ENCODE assay signal across 8 cellular contexts in genomic region chr2:9842487-9843228, GRCh38. TPM values are rescaled to one million over a fixed set of nuclear protein-coding genes. Genes with fewer than 3 reads are reported as not detected.
A peak's percentile ranks its signal among the peaks of the same experiment; 100 is the strongest.
DNase-seq lines count a peak whose midpoint lies in the region; ATAC-seq, FAIRE-seq and TF ChIP-seq lines count a peak whose summit lies in the region.

No MANE protein-coding gene starts in this region.

- peaks cover 0 to 38% (median 8%) of the 10 kb centered on the region in 3 donors for H3K36me3 Mint-ChIP-seq in CD8-positive, alpha-beta memory T cell
- H3K36me3 Mint-ChIP-seq in osteocyte (ENCODE audit: unreplicated experiment) = peaks cover 16% of the 10 kb centered on the region

- H3K27me3 Mint-ChIP-seq in CD8-positive, alpha-beta memory T cell = peaks cover 0 to 4% of the 10 kb centered on the region in 2 donors
- H3K27me3 Mint-ChIP-seq in osteocyte (ENCODE audit: unreplicated experiment) = no peaks in the 10 kb centered on the region

- no peaks in the 10 kb centered on the region for H3K27me3 ChIP-seq in CD8-positive, alpha-beta memory T cell (ENCODE audit: insufficient read depth, low read length, poor library complexity, severe bottlenecking)
- no peaks in the 10 kb centered on the region for H3K27me3 ChIP-seq in Peyer's patch

- peak in 1 of 5 donors; percentile 5 for DNase-seq in CD8-positive, alpha-beta memory T cell
- no peak for DNase-seq in Peyer's patch
- no peak for DNase-seq in epithelial cell of prostate (ENCODE audit: low read depth, low spot score)
- DNase-seq in osteocyte (ENCODE audit: extremely low spot score, unreplicated experiment) = no peak
- DNase-seq in GM12892 (ENCODE audit: insufficient read length) = no peak
- no peak for DNase-seq in NCI-H128 (lab: John Stamatoyannopoulos, UW; ENCODE audit: unreplicated experiment)
- no peak for DNase-seq in kidney tubule cell (ENCODE audit: low spot score)

- peak overlapping the region; percentile 38 for H3K27ac ChIP-seq in CD8-positive, alpha-beta memory T cell (ENCODE audit: low read depth, low read length)
- H3K27ac ChIP-seq in Peyer's patch (peak overlapping the region; percentile 67 to 83 (median 82)), epithelial cell of prostate (peak overlapping the region; percentile 93)

- POLR2A ChIA-PET in CD8-positive, alpha-beta memory T cell (lab: Charles Lee) = interaction anchor here (0.6 to 1.8 kb wide), 6 partner anchors 29 to 391 kb away, joined by 3 to 14 read pairs (median 4); partner anchors contain the start of genes ADAM17 and YWHAQ

- H3K4me1 Mint-ChIP-seq in CD8-positive, alpha-beta memory T cell = peaks cover 41 to 50% (median 44%) of the 10 kb centered on the region in 3 donors
- peaks cover 32% of the 10 kb centered on the region for H3K4me1 Mint-ChIP-seq in osteocyte (ENCODE audit: unreplicated experiment)

- H3K4me1 ChIP-seq in CD8-positive, alpha-beta memory T cell (ENCODE audit: insufficient read depth, low read length) = peaks cover 11% of the 10 kb centered on the region
- peaks cover 0 to 13% (median 8%) of the 10 kb centered on the region in 4 donors for H3K4me1 ChIP-seq in Peyer's patch

- TF ChIP-seq CTCF in Peyer's patch (IDR thresholded peaks at IDR 0.05) = no peak
- TF ChIP-seq CTCF in osteocyte (IDR thresholded peaks at IDR 0.05) = no peak

- H3K27ac Mint-ChIP-seq in CD8-positive, alpha-beta memory T cell = peak overlapping the region; percentile 64 to 99 (median 89)
- peak overlapping the region; percentile 85 for H3K27ac Mint-ChIP-seq in osteocyte (ENCODE audit: unreplicated experiment)

- TF ChIP-seq POLR2A in Peyer's patch (IDR thresholded peaks at IDR 0.05) (no peak), GM12892 (IDR thresholded peaks at IDR 0.05; ENCODE audit: low read depth, low read length) (no peak)

- H3K4me3 Mint-ChIP-seq in CD8-positive, alpha-beta memory T cell = peak overlapping the region; percentile 93 to 98 (median 95)
- H3K4me3 Mint-ChIP-seq in osteocyte (ENCODE audit: unreplicated experiment) = peak overlapping the region; percentile 96

- H3K9me3 ChIP-seq in CD8-positive, alpha-beta memory T cell (ENCODE audit: low read length) = no peaks in the 10 kb centered on the region
- no peaks in the 10 kb centered on the region for H3K9me3 ChIP-seq in Peyer's patch

- H3K4me3 ChIP-seq in CD8-positive, alpha-beta memory T cell (ENCODE audit: low read length) = peak overlapping the region; percentile 89
- H3K4me3 ChIP-seq in Peyer's patch = peak overlapping the region; percentile 65 to 70 (median 66)

- FAIRE-seq in GM12892 (lab: Jason Lieb, UNC) = no peak

- ATAC-seq in activated CD4-positive, CD25-positive, alpha-beta regulatory T cell treated with anti-CD3 and anti-CD28 coated beads, Interleukin-2, amount 50 U/mL, for 24 hours = no peak

- peaks cover 8% of the 10 kb centered on the region for H3K36me3 ChIP-seq in CD8-positive, alpha-beta memory T cell (ENCODE audit: insufficient read depth, low read length)
- peaks cover 0 to 8% (median 0%) of the 10 kb centered on the region in 3 donors for H3K36me3 ChIP-seq in Peyer's patch

- H3K9me3 Mint-ChIP-seq in CD8-positive, alpha-beta memory T cell = no peaks in the 10 kb centered on the region
- no peaks in the 10 kb centered on the region for H3K9me3 Mint-ChIP-seq in osteocyte (ENCODE audit: unreplicated experiment)

- CTCF ChIA-PET in CD8-positive, alpha-beta memory T cell (lab: Charles Lee) = interaction anchor here (0.6 to 2.0 kb wide), 14 partner anchors 10 to 287 kb away, joined by 3 to 16 read pairs (median 4); partner anchors contain the start of genes ADAM17, KLF11 and YWHAQ

RNA-seq across cellular contexts. Expression of gene TAF1B, which starts 0.6 kb away (rescaled TPM):
- 10 to 100 TPM; 20.6 to 24.3 TPM for total RNA-seq in CD8-positive, alpha-beta memory T cell
- polyA plus RNA-seq in CD8-positive, alpha-beta memory T cell = 19.1 TPM
- 10 to 100 TPM in 3 of 4 donors, 1 to 10 TPM in 1; 8.6 to 33.0 (median 12.5) TPM for total RNA-seq in Peyer's patch
- total RNA-seq in osteocyte = 23.0 and 25.9 TPM in 2 replicates
- 10.7 TPM for polyA plus RNA-seq in GM12892 (2012; ENCODE audit: missing spikeins)

Comparison
In these comparisons a context has a peak if more than half of its experiments do, and no peak if none do; other contexts are left out.
1. H3K27ac ChIP-seq: peak in every context shown above with its lines; median percentile 93 in epithelial cell of prostate; 82 in Peyer's patch; 38 in CD8-positive, alpha-beta memory T cell.